8 cellular contexts compared by ENCODE assay signal in genomic region chrX:142606629-142607028, GRCh38.
DNase-seq lines count a peak whose midpoint lies in the region; ATAC-seq and TF ChIP-seq lines count a peak whose summit lies in the region.
"Not testable (repeated sequence)": the region's sequence is repeated elsewhere in the genome, so short reads cannot be mapped to it uniquely, and the experiment has no call there.

No MANE protein-coding gene starts in this region.

- not testable (repeated sequence) for H3F3A ChIP-seq in GM23338 (replicated peaks; ENCODE audit: low read depth)

- not testable (repeated sequence) for H3K4me1 Mint-ChIP-seq in GM23338; WTC11; stimulated activated naive B cell treated with anti-CD40 and anti-IgM and Interleukin-4, amounts not matched to agents 10 μg/mL and 1 μg/mL and 100 μg/mL, for 72 hours

- POLR2A ChIA-PET in Panc1 (lab: Charles Lee); WTC11 (lab: Charles Lee): not testable (repeated sequence)

- not testable (repeated sequence) for H3K4me2 ChIP-seq in GM23338

- H3K4me3 ChIP-seq in BE2C (ENCODE audit: low read depth, low read length); GM23338; Panc1 (ENCODE audit: low read depth in 2 of 2, low read length in 2 of 2); choroid plexus epithelial cell (ENCODE audit: low read depth, low read length): not testable (repeated sequence)

- H3K79me2 ChIP-seq in GM23338 (replicated peaks; ENCODE audit: insufficient read depth) = not testable (repeated sequence)

- DNase-seq in BE2C (peak; percentile 2), GM23338 (ENCODE audit: low spot score) (peak; percentile 17), NCI-H2029 (lab: John Stamatoyannopoulos, UW) (peak; percentile 0), WTC11 (ENCODE audit: low spot score) (peak; percentile 19), choroid plexus epithelial cell (ENCODE audit: low read depth) (peak; percentile 0), islet precursor cell (peak; percentile 54)
- DNase-seq in Panc1 (ENCODE audit: low read depth, low spot score) = not testable (repeated sequence)
- DNase-seq in stimulated activated naive B cell treated with anti-CD40 and anti-IgM and Interleukin-4, amounts not matched to agents 10 μg/mL and 1 μg/mL and 100 μg/mL, for 72 hours = peak; percentile 0

- CTCF ChIA-PET in Panc1 (lab: Charles Lee); WTC11 (lab: Charles Lee): not testable (repeated sequence)

- H3K9me2 ChIP-seq in GM23338 (ENCODE audit: insufficient read depth) = not testable (repeated sequence)

- not testable (repeated sequence) for H3K36me3 Mint-ChIP-seq in GM23338 (ENCODE audit: low read depth); WTC11; stimulated activated naive B cell treated with anti-CD40 and anti-IgM and Interleukin-4, amounts not matched to agents 10 μg/mL and 1 μg/mL and 100 μg/mL, for 72 hours

- H3K4me1 ChIP-seq in BE2C; GM23338 (ENCODE audit: insufficient read depth); Panc1 (ENCODE audit: control insufficient read depth, insufficient read depth, low read length): not testable (repeated sequence)

- ATAC-seq in GM23338; Panc1; WTC11; stimulated activated naive B cell treated with anti-CD40 and anti-IgM and Interleukin-4, amounts not matched to agents 10 μg/mL and 1 μg/mL and 100 μg/mL, for 72 hours (replicated peaks): not testable (repeated sequence)

- H3K9me3 ChIP-seq in BE2C; Panc1 (ENCODE audit: control insufficient read depth, insufficient read depth, low read depth, low read length): not testable (repeated sequence)

- H3K9me3 Mint-ChIP-seq in GM23338; stimulated activated naive B cell treated with anti-CD40 and anti-IgM and Interleukin-4, amounts not matched to agents 10 μg/mL and 1 μg/mL and 100 μg/mL, for 72 hours: not testable (repeated sequence)
- peaks cover 22% of the 10 kb centered on the region for H3K9me3 Mint-ChIP-seq in WTC11

- not testable (repeated sequence) for H4K20me1 ChIP-seq in GM23338 (replicated peaks; ENCODE audit: insufficient read depth)

- not testable (repeated sequence) for H3K36me3 ChIP-seq in BE2C; GM23338 (ENCODE audit: insufficient read depth); Panc1 (ENCODE audit: control insufficient read depth, insufficient read depth, low read length)

- TF ChIP-seq CTCF in BE2C (IDR thresholded peaks at IDR 0.05; ENCODE audit: low read depth, low read length); WTC11 (IDR thresholded peaks at IDR 0.05): not testable (repeated sequence)
- TF ChIP-seq CTCF in GM23338 (conservative IDR thresholded peaks at IDR 0.05; ENCODE audit: low read depth in 2 of 2) (peak; percentile 35 to 61), Panc1 (IDR thresholded peaks at IDR 0.05) (peak; percentile 43), choroid plexus epithelial cell (conservative IDR thresholded peaks at IDR 0.05; ENCODE audit: low read depth, low read length) (peak; percentile 11)

- not testable (repeated sequence) for H3K27ac ChIP-seq in GM23338 (ENCODE audit: low read depth); Panc1 (ENCODE audit: low read length)

- not testable (repeated sequence) for H3K27ac Mint-ChIP-seq in GM23338; WTC11; stimulated activated naive B cell treated with anti-CD40 and anti-IgM and Interleukin-4, amounts not matched to agents 10 μg/mL and 1 μg/mL and 100 μg/mL, for 72 hours

- intact Hi-C loops in Panc1 (cut with micrococcal nuclease; ENCODE audit: unreplicated experiment) = not testable (repeated sequence)

- not testable (repeated sequence) for H3K27me3 ChIP-seq in BE2C; GM23338 (ENCODE audit: insufficient read depth); Panc1 (ENCODE audit: control insufficient read depth, insufficient read depth, low read length)

- in situ Hi-C loops in Panc1 (cut with HindIII; ENCODE audit: low pct_unique_long_range_greater_than_20kb, low sequenced_read_pairs) = not testable (repeated sequence)

- H3K4me3 Mint-ChIP-seq in GM23338; WTC11; stimulated activated naive B cell treated with anti-CD40 and anti-IgM and Interleukin-4, amounts not matched to agents 10 μg/mL and 1 μg/mL and 100 μg/mL, for 72 hours: not testable (repeated sequence)

- H3K27me3 Mint-ChIP-seq in GM23338 (ENCODE audit: insufficient read depth, low read depth, poor library complexity); WTC11 (ENCODE audit: low read depth); stimulated activated naive B cell treated with anti-CD40 and anti-IgM and Interleukin-4, amounts not matched to agents 10 μg/mL and 1 μg/mL and 100 μg/mL, for 72 hours: not testable (repeated sequence)

- H2AFZ ChIP-seq in GM23338 = not testable (repeated sequence)

- BruUV-seq in Panc1 (replicated peaks; lab: Mats Ljungman, UMichigan) = not testable (repeated sequence)
